Comparison of ENCODE assay signal across 1 cellular context in genomic region chr20:1707588-1708449, GRCh38.
TF ChIP-seq lines count a peak whose summit lies in the region.

No MANE protein-coding gene starts in this region.

TF ChIP-seq in SK-N-SH, 30 proteins besides CTCF, POLR2A, EP300 and RAD21 (continued from another document):
- no peak for TF ChIP-seq FOXJ3 (CRISPR knock-in tag; IDR thresholded peaks at IDR 0.05)
- TF ChIP-seq, protein P1, sequence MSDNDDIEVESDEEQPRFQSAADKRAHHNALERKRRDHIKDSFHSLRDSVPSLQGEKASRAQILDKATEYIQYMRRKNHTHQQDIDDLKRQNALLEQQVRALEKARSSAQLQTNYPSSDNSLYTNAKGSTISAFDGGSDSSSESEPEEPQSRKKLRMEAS (IDR thresholded peaks at IDR 0.05; ENCODE audit: low read depth), result no peak
- TF ChIP-seq, protein P2, sequence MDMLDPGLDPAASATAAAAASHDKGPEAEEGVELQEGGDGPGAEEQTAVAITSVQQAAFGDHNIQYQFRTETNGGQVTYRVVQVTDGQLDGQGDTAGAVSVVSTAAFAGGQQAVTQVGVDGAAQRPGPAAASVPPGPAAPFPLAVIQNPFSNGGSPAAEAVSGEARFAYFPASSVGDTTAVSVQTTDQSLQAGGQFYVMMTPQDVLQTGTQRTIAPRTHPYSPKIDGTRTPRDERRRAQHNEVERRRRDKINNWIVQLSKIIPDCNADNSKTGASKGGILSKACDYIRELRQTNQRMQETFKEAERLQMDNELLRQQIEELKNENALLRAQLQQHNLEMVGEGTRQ (IDR thresholded peaks at IDR 0.05; ENCODE audit: borderline replicate concordance, low read depth, low read length), result no peak
